In genomic region chr16:73311857-73312723, GRCh38 we compare ENCODE assay signal across 29 cellular contexts.
"Had no signal": no experiment of that assay in that cellular context is flagged by ENCODE, and none has a peak within 500 bp of the region (broad histone marks: within the 10 kb centered on the region; RNA-seq: fewer than 3 reads in every experiment).

No MANE protein-coding gene starts in this region.

- H3K4me1 ChIP-seq: esophagus squamous epithelium, heart right ventricle, left lung, pancreas, testis, tibial nerve, upper lobe of right lung, uterus had no signal

- FAIRE-seq: endometrium, islet of Langerhans, pancreas had no signal

- H3K27me3 ChIP-seq: esophagus squamous epithelium, heart right ventricle, left lung, neutrophil, pancreas, testis, tibial nerve, upper lobe of right lung, uterus had no signal

- H3K27ac ChIP-seq: coronary artery, esophagus squamous epithelium, heart right ventricle, left lung, neutrophil, pancreas, testis, tibial nerve, upper lobe of right lung, uterus had no signal

- H3K36me3 ChIP-seq: esophagus squamous epithelium, heart right ventricle, left lung, neutrophil, pancreas, tibial nerve, upper lobe of right lung, uterus had no signal

- H3K4me3 ChIP-seq: coronary artery, esophagus squamous epithelium, heart right ventricle, left lung, mucosa of descending colon, pancreas, testis, tibial nerve, upper lobe of right lung, uterus had no signal

- DNase-seq: effector memory CD8-positive, alpha-beta T cell; erythroblast; esophagus squamous epithelium; foreskin melanocyte; glutamatergic neuron; heart right ventricle; hippocampal formation; left cardiac atrium; left lung; mesenchymal stem cell; mucosa of descending colon; naive B cell; pancreas; retina; stimulated activated CD4-positive, alpha-beta T cell treated with anti-CD3 and anti-CD28 coated beads, Interleukin-2, amount 100 ng/mL, for 24 hours; stimulated activated CD4-positive, alpha-beta T cell treated with anti-CD3 and anti-CD28 coated beads, Interleukin-4, amount 100 ng/mL, for 24 hours; stimulated activated naive CD8-positive, alpha-beta T cell treated with anti-CD3 and anti-CD28 coated beads, Interleukin-15, Interleukin-2, amounts not matched to agents 100 U/mL and 50 U/mL, for 24 hours; substantia nigra; testis; upper lobe of right lung; uterus had no signal

- ATAC-seq: effector memory CD8-positive, alpha-beta T cell; heart right ventricle; left cardiac atrium; left lung; mucosa of descending colon; natural killer cell treated with Interleukin-12 subunit alpha and Interleukin-12 subunit beta and Interleukin-15 and Interleukin-18, amount 100 ng/mL, for 72 hours; pancreas; sciatic nerve; stimulated activated effector memory CD8-positive, alpha-beta T cell treated with anti-CD3 and anti-CD28 coated beads, Interleukin-12 subunit alpha, Interleukin-12 subunit beta, amount 100 ng/mL, for 72 hours; stimulated activated naive CD8-positive, alpha-beta T cell treated with anti-CD3 and anti-CD28 coated beads, Interleukin-15, Interleukin-2, amounts not matched to agents 100 U/mL and 50 U/mL, for 24 hours; upper lobe of right lung had no signal

- H3K9me3 ChIP-seq: esophagus squamous epithelium, left lung, mucosa of descending colon, neutrophil, pancreas, testis, upper lobe of right lung, uterus had no signal
